In genomic region chr12:76558684-76559276, GRCh38 we compare ENCODE assay signal across 8 cellular contexts. TPM values are rescaled to one million over a fixed set of nuclear protein-coding genes. Genes with fewer than 3 reads are reported as not detected.
DNase-seq lines count a peak whose midpoint lies in the region; ATAC-seq and TF ChIP-seq lines count a peak whose summit lies in the region.

No MANE protein-coding gene starts in this region.

- peak overlapping the region; percentile 97 for H3K27ac ChIP-seq in lower lobe of right lung

- peaks cover 42% of the 10 kb centered on the region for H3K4me1 Mint-ChIP-seq in activated CD4-positive, alpha-beta T cell treated with anti-CD3 and anti-CD28 coated beads, Interleukin-2, amount 10 ng/mL, durations not matched to agents 24 days and 14 days

- peak overlapping the region; percentile 99 for H3K27ac Mint-ChIP-seq in activated CD4-positive, alpha-beta T cell treated with anti-CD3 and anti-CD28 coated beads, Interleukin-2, amount 10 ng/mL, durations not matched to agents 24 days and 14 days

- DNase-seq in NCI-H2081 (lab: John Stamatoyannopoulos, UW) (peak; percentile 41 to 53), NCI-H2081 treated with DMSO at 0.1 percent for 48 hours (lab: John Stamatoyannopoulos, UW) (no peak), NCI-H345 (lab: John Stamatoyannopoulos, UW) (peak; percentile 36), dedifferentiated amniotic fluid mesenchymal stem cell (ENCODE audit: extremely low spot score) (peak; percentile 17), lower lobe of right lung (peak; percentile 80)
- peak; percentile 96 for DNase-seq in activated CD4-positive, alpha-beta T cell treated with anti-CD3 and anti-CD28 coated beads, Interleukin-2, amount 10 ng/mL, durations not matched to agents 24 days and 14 days
- DNase-seq in stimulated activated CD4-positive, alpha-beta T cell treated with anti-CD3 and anti-CD28 coated beads, TNF-alpha, amount 100 ng/mL, for 48 hours (ENCODE audit: low read depth in 3 of 3) = peak; percentile 51 to 74 (median 62)

- TF ChIP-seq CTCF in lower lobe of right lung (IDR thresholded peaks at IDR 0.05) = no peak

- no peaks in the 10 kb centered on the region for H3K27me3 ChIP-seq in lower lobe of right lung (ENCODE audit: low read depth)

- peak overlapping the region; percentile 93 for H3K4me3 ChIP-seq in lower lobe of right lung

- intact Hi-C loops in activated CD4-positive, alpha-beta T cell treated with anti-CD3 and anti-CD28 coated beads, Interleukin-2, amount 10 ng/mL, durations not matched to agents 24 days and 14 days (cut with micrococcal nuclease) = loop anchor here (1.0 to 10.0 kb wide), 15 partner anchors 13 to 1164 kb away; partner anchors contain the start of genes E2F7, GLIPR1, GLIPR1L2 and KRR1
- intact Hi-C loops in lower lobe of right lung (cut with DNase I) = no loop called here

- H3K9me3 ChIP-seq in lower lobe of right lung = no peaks in the 10 kb centered on the region

- ATAC-seq in HG03045 (IDR thresholded peaks at IDR 0.05; ENCODE audit: unreplicated experiment) = peak; percentile 51
- peak; percentile 79 to 80 for ATAC-seq in lower lobe of right lung

- peaks cover 11% of the 10 kb centered on the region for H3K36me3 Mint-ChIP-seq in activated CD4-positive, alpha-beta T cell treated with anti-CD3 and anti-CD28 coated beads, Interleukin-2, amount 10 ng/mL, durations not matched to agents 24 days and 14 days (ENCODE audit: low read depth)

- H3K4me1 ChIP-seq in lower lobe of right lung = peaks cover 32% of the 10 kb centered on the region

- no peaks in the 10 kb centered on the region for H3K36me3 ChIP-seq in lower lobe of right lung

- H3K27me3 Mint-ChIP-seq in activated CD4-positive, alpha-beta T cell treated with anti-CD3 and anti-CD28 coated beads, Interleukin-2, amount 10 ng/mL, durations not matched to agents 24 days and 14 days = no peaks in the 10 kb centered on the region

- H3K4me3 Mint-ChIP-seq in activated CD4-positive, alpha-beta T cell treated with anti-CD3 and anti-CD28 coated beads, Interleukin-2, amount 10 ng/mL, durations not matched to agents 24 days and 14 days = peak overlapping the region; percentile 95

- no peaks in the 10 kb centered on the region for H3K9me3 Mint-ChIP-seq in activated CD4-positive, alpha-beta T cell treated with anti-CD3 and anti-CD28 coated beads, Interleukin-2, amount 10 ng/mL, durations not matched to agents 24 days and 14 days

RNA-seq across cellular contexts. Expression of gene OSBPL8, which starts 0.8 kb away (rescaled TPM):
- 90.8 and 92.0 TPM in 2 replicates for total RNA-seq in activated CD4-positive, alpha-beta T cell treated with anti-CD3 and anti-CD28 coated beads, Interleukin-2, amount 10 ng/mL, durations not matched to agents 24 days and 14 days
- total RNA-seq in lower lobe of right lung = 82.7 TPM
